In genomic region chr6:41705329-41705995, GRCh38 we compare ENCODE assay signal across 10 cellular contexts. TPM values are rescaled to one million over a fixed set of nuclear protein-coding genes. Genes with fewer than 3 reads are reported as not detected.
DNase-seq lines count a peak whose midpoint lies in the region; ATAC-seq, FAIRE-seq and TF ChIP-seq lines count a peak whose summit lies in the region.
"Had no signal": no experiment of that assay in that cellular context is flagged by ENCODE, and none has a peak within 500 bp of the region (broad histone marks: within the 10 kb centered on the region; RNA-seq: fewer than 3 reads in every experiment).

No MANE protein-coding gene starts in this region.

- H3K9ac ChIP-seq in IMR-90 (ENCODE audit: low read depth, low read length) (no peak overlapping the region; the same call in 1 of the 2 replicates), stomach smooth muscle (ENCODE audit: low read length in 2 of 2) (peak overlapping the region; percentile 60 to 64)

- no peak overlapping the region for H3K4me3 ChIP-seq in IMR-90 (ENCODE audit: insufficient read depth, low read depth, low read length)
- H3K4me3 ChIP-seq in stomach smooth muscle (ENCODE audit: low read length in 2 of 2): peak overlapping the region; percentile 35 to 52
- H3K4me3 ChIP-seq in naive thymus-derived CD4-positive, alpha-beta T cell (ENCODE audit: low read length): no peak overlapping the region

- WGBS in IMR-90 (ENCODE audit: extremely low coverage in 2 of 2, insufficient read length in 1 of 2), 2 experiments: 100% methylated on average over 1 of the region's 11 CpGs; no CpG with 5 or more reads in 1 of the 2 experiments

- H3K27me3 ChIP-seq in IMR-90 (ENCODE audit: control insufficient read depth, insufficient read depth, low read length) (no peaks in the 10 kb centered on the region), stomach smooth muscle (ENCODE audit: control insufficient read depth in 1 of 2, insufficient read depth in 2 of 2, low read length in 2 of 2) (no peaks in the 10 kb centered on the region)
- H3K27me3 ChIP-seq in naive thymus-derived CD4-positive, alpha-beta T cell (ENCODE audit: control insufficient read depth in 2 of 2, insufficient read depth in 2 of 2, low read length in 2 of 2): no peaks in the 10 kb centered on the region

- no peak overlapping the region for H2BK120ac ChIP-seq in IMR-90 (ENCODE audit: low read depth, low read length)

- H2AK9ac ChIP-seq in IMR-90 (replicated peaks; ENCODE audit: low read depth, low read length, poor library complexity): peak overlapping the region; percentile 70

- peaks cover 0 to 4% (median 0%) of the 10 kb centered on the region in 5 donors for H3K36me3 Mint-ChIP-seq in naive thymus-derived CD4-positive, alpha-beta T cell
- H3K36me3 Mint-ChIP-seq: brain had no signal

- peak overlapping the region; percentile 11; the same call in 1 of the 3 replicates for H2BK15ac ChIP-seq in IMR-90 (ENCODE audit: low read depth, low read length)

- H3K4me2 ChIP-seq in IMR-90 (ENCODE audit: low read depth, low read length): no peak overlapping the region

- H4K20me1 ChIP-seq in IMR-90 (ENCODE audit: insufficient read depth, low read length): no peaks in the 10 kb centered on the region

- H4K91ac ChIP-seq in IMR-90 (ENCODE audit: insufficient read depth, low read depth, low read length): no peak overlapping the region

- no TSS peak for BruUV-seq in IMR-90 (replicated peaks; lab: Mats Ljungman, UMichigan)

- in situ Hi-C loops in IMR-90 (cut with MboI; ENCODE audit: low sequenced_read_pairs): no loop called here

- no peak overlapping the region for H3K14ac ChIP-seq in IMR-90 (replicated peaks; ENCODE audit: low read depth, low read length)

- TF ChIP-seq CTCF in IMR-90 (conservative IDR thresholded peaks at IDR 0.05; ENCODE audit: low read depth, low read length): no peak

- ATAC-seq in IMR-90 (ENCODE audit: low read depth): no peak
- peak; percentile 7 for ATAC-seq in left colon
- ATAC-seq in naive thymus-derived CD4-positive, alpha-beta T cell: no peak
- ATAC-seq in GM19455 (IDR thresholded peaks at IDR 0.05; ENCODE audit: unreplicated experiment): no peak

- H2BK20ac ChIP-seq in IMR-90 (ENCODE audit: low read depth, low read length): no peak overlapping the region

- peak overlapping the region; percentile 61; the same call in 1 of the 2 replicates for H2AK5ac ChIP-seq in IMR-90 (ENCODE audit: low read depth, low read length)

- intact Hi-C loops in IMR-90 (cut with micrococcal nuclease) (no loop called here), left colon (cut with DNase I, micrococcal nuclease) (no loop called here)
- intact Hi-C loops in naive thymus-derived CD4-positive, alpha-beta T cell (cut with micrococcal nuclease): no loop called here

- peak overlapping the region in 1 of 10 donors; percentile 14 for H3K4me3 Mint-ChIP-seq in naive thymus-derived CD4-positive, alpha-beta T cell
- H3K4me3 Mint-ChIP-seq: brain had no signal

- no peak for DNase-seq in IMR-90
- no peak for DNase-seq in left colon
- no peak for DNase-seq in naive thymus-derived CD4-positive, alpha-beta T cell
- no peak for DNase-seq in OCI-M2 (lab: John Stamatoyannopoulos, UW; ENCODE audit: unreplicated experiment)
- DNase-seq in urothelium cell line (ENCODE audit: low spot score): no peak

- 0 out of 4 replicates have a peak, but pooled peaks cover 0 to 3% of the 10 kb centered on the region in 2 experiments for H3K79me1 ChIP-seq in IMR-90 (ENCODE audit: low read depth in 1 of 2, low read length in 2 of 2)

- CTCF ChIA-PET in IMR-90 (lab: Yijun Ruan, JAX): interaction anchor here (1.0 to 1.3 kb wide), 3 partner anchors 12 to 80 kb away, joined by 3 to 4 read pairs (median 3); no protein-coding TSS in a partner anchor
- CTCF ChIA-PET in naive thymus-derived CD4-positive, alpha-beta T cell (lab: Charles Lee): interaction anchor here (1.3 kb wide), 1 partner anchor 488 kb away, joined by 4 read pairs; no protein-coding TSS in a partner anchor

- H2BK5ac ChIP-seq in IMR-90 (ENCODE audit: low read depth, low read length, poor library complexity, severe bottlenecking): peak overlapping the region; percentile 59

- no peak overlapping the region for H3K56ac ChIP-seq in IMR-90 (ENCODE audit: extremely low read depth, insufficient read depth, low read length)

- H3K23ac ChIP-seq in IMR-90 (ENCODE audit: low read depth, low read length): no peak overlapping the region

- peak overlapping the region; percentile 78 for H3K4ac ChIP-seq in IMR-90 (ENCODE audit: low read depth, low read length)

- H3K4me1 Mint-ChIP-seq in naive thymus-derived CD4-positive, alpha-beta T cell: peaks cover 29 to 57% (median 36%) of the 10 kb centered on the region in 7 donors

- H3K27ac ChIP-seq in IMR-90 (ENCODE audit: insufficient read depth, low read length) (peak overlapping the region; percentile 30; the same call in 1 of the 2 replicates), angular gyrus (ENCODE audit: low read depth, low read length) (peak overlapping the region; percentile 99), stomach smooth muscle (ENCODE audit: low read length) (peak overlapping the region; percentile 86)
- H3K27ac ChIP-seq in naive thymus-derived CD4-positive, alpha-beta T cell (ENCODE audit: low read depth, low read length): no peak overlapping the region
- H3K27ac ChIP-seq: VCaP had no signal

- dilution Hi-C loops in IMR-90 (cut with HindIII; ENCODE audit: low sequenced_read_pairs, unreplicated experiment): no loop called here

- no peak overlapping the region; the same call in 1 of the 2 replicates for H3K18ac ChIP-seq in IMR-90 (ENCODE audit: low read depth, low read length)

- no peak for FAIRE-seq in urothelium cell line (lab: Jason Lieb, UNC)

- no peaks in the 10 kb centered on the region for H3K27me3 Mint-ChIP-seq in naive thymus-derived CD4-positive, alpha-beta T cell

- peaks cover 15% of the 10 kb centered on the region for H3K4me1 ChIP-seq in IMR-90 (ENCODE audit: control insufficient read depth, insufficient read depth, low read length)
- H3K4me1 ChIP-seq in stomach smooth muscle (ENCODE audit: control insufficient read depth, insufficient read depth, low read length): peaks cover 44% of the 10 kb centered on the region
- H3K4me1 ChIP-seq in naive thymus-derived CD4-positive, alpha-beta T cell (ENCODE audit: control insufficient read depth in 2 of 2, insufficient read depth in 2 of 2, low read length in 2 of 2): peaks cover 26 to 31% of the 10 kb centered on the region in 2 donors

- TF ChIP-seq POLR2A in IMR-90 (IDR thresholded peaks at IDR 0.05; ENCODE audit: low read depth, low read length): no peak

- H3K9me3 Mint-ChIP-seq in naive thymus-derived CD4-positive, alpha-beta T cell: no peaks in the 10 kb centered on the region
- H3K9me3 Mint-ChIP-seq: brain had no signal

- no peaks in the 10 kb centered on the region for H3K36me3 ChIP-seq in IMR-90 (ENCODE audit: control insufficient read depth, insufficient read depth, low read length)
- H3K36me3 ChIP-seq in stomach smooth muscle (ENCODE audit: control insufficient read depth in 2 of 2, insufficient read depth in 2 of 2, low read length in 2 of 2): peaks cover 0 to 3% of the 10 kb centered on the region in 2 donors
- H3K36me3 ChIP-seq in naive thymus-derived CD4-positive, alpha-beta T cell (ENCODE audit: control insufficient read depth in 2 of 3, insufficient read depth in 3 of 3, low read length in 3 of 3): no peaks in the 10 kb centered on the region

- peak overlapping the region in 2 of 9 donors; percentile 13 to 51 for H3K27ac Mint-ChIP-seq in naive thymus-derived CD4-positive, alpha-beta T cell

- H4K5ac ChIP-seq in IMR-90 (ENCODE audit: low read depth, low read length): no peak overlapping the region; the same call in 1 of the 2 replicates

- 0 out of 4 replicates have a peak overlapping the region, but pooled peaks of 1 of the 2 experiments have one; percentile 45 for H4K8ac ChIP-seq in IMR-90 (ENCODE audit: low read depth in 2 of 2, low read length in 2 of 2)

- peak overlapping the region; percentile 83 for H2AFZ ChIP-seq in IMR-90 (replicated peaks; ENCODE audit: low read length, poor library complexity)

- POLR2A ChIA-PET in IMR-90 (lab: Charles Lee; ENCODE audit: unreplicated experiment): no interaction called here
- POLR2A ChIA-PET in naive thymus-derived CD4-positive, alpha-beta T cell (lab: Charles Lee): no interaction called here

- no peak for TF ChIP-seq RAD21 in IMR-90 (IDR thresholded peaks at IDR 0.05; ENCODE audit: low read length)

- no peaks in the 10 kb centered on the region for H3K9me3 ChIP-seq in IMR-90 (ENCODE audit: control insufficient read depth, insufficient read depth, low read length)
- H3K9me3 ChIP-seq in stomach smooth muscle (ENCODE audit: control insufficient read depth in 2 of 2, low read length in 2 of 2): no peaks in the 10 kb centered on the region
- no peaks in the 10 kb centered on the region for H3K9me3 ChIP-seq in naive thymus-derived CD4-positive, alpha-beta T cell (ENCODE audit: control insufficient read depth in 2 of 3, low read length in 3 of 3)

- no peaks in the 10 kb centered on the region; the same call in 1 of the 2 replicates for H3K9me1 ChIP-seq in IMR-90 (ENCODE audit: insufficient read depth, low read length)

TF ChIP-seq in IMR-90, 13 proteins besides CTCF, POLR2A, EP300 and RAD21 (continues in another document):
- TF ChIP-seq RCOR1 (IDR thresholded peaks at IDR 0.05; ENCODE audit: insufficient replicate concordance, low read length): no peak
- TF ChIP-seq CHD1 (IDR thresholded peaks at IDR 0.05; ENCODE audit: low read depth, low read length): no peak
- TF ChIP-seq CEBPB (IDR thresholded peaks at IDR 0.05; ENCODE audit: low read depth, low read length): no peak

RNA-seq across cellular contexts. Expression of gene TFEB, which starts 29.9 kb away (rescaled TPM):
- total RNA-seq in IMR-90 (2012; rRNA removed) (4.4 and 4.5 TPM in 2 replicates), left colon (10 to 100 TPM; 24.3 to 29.7 TPM)
- polyA plus RNA-seq in IMR-90 (2012; rRNA removed): 4.7 and 4.9 TPM in 2 replicates
- polyA plus RNA-seq in IMR-90 (2012; cell fraction: cytosol; rRNA removed): 3.7 and 4.9 TPM in 2 replicates
- 8.0 and 14.7 TPM in 2 replicates for polyA plus RNA-seq in IMR-90 (2012; cell fraction: nucleus; rRNA removed; ENCODE audit: low replicate concordance)
- 10 to 100 TPM in 3 of 5 experiments, 1 to 10 TPM in 2; 7.4 to 39.9 (median 11.8) TPM for total RNA-seq in naive thymus-derived CD4-positive, alpha-beta T cell
- 1 to 10 TPM; 2.4 to 6.0 TPM for polyA plus RNA-seq in naive thymus-derived CD4-positive, alpha-beta T cell

RNA-seq across cellular contexts. Expression of gene PGC, which starts 41.7 kb away (rescaled TPM):
- total RNA-seq in IMR-90 (2012; rRNA removed): not detected in 2 replicates
- not detected in 2 replicates for polyA plus RNA-seq in IMR-90 (2012; rRNA removed)
- polyA plus RNA-seq in IMR-90 (2012; cell fraction: cytosol; rRNA removed): not detected in 2 replicates
- polyA plus RNA-seq in IMR-90 (2012; cell fraction: nucleus; rRNA removed; ENCODE audit: low replicate concordance): not detected in 2 replicates
- not detected for total RNA-seq in left colon
- total RNA-seq in naive thymus-derived CD4-positive, alpha-beta T cell: not detected
- not detected for polyA plus RNA-seq in naive thymus-derived CD4-positive, alpha-beta T cell

Comparison
In these comparisons a context has a peak if more than half of its experiments do, and no peak if none do; other contexts are left out.
1. H3K4me3 ChIP-seq: peak in stomach smooth muscle (2 of 2); none in IMR-90 (single experiment) and naive thymus-derived CD4-positive, alpha-beta T cell (single experiment).